In the genomic region with DNA sequence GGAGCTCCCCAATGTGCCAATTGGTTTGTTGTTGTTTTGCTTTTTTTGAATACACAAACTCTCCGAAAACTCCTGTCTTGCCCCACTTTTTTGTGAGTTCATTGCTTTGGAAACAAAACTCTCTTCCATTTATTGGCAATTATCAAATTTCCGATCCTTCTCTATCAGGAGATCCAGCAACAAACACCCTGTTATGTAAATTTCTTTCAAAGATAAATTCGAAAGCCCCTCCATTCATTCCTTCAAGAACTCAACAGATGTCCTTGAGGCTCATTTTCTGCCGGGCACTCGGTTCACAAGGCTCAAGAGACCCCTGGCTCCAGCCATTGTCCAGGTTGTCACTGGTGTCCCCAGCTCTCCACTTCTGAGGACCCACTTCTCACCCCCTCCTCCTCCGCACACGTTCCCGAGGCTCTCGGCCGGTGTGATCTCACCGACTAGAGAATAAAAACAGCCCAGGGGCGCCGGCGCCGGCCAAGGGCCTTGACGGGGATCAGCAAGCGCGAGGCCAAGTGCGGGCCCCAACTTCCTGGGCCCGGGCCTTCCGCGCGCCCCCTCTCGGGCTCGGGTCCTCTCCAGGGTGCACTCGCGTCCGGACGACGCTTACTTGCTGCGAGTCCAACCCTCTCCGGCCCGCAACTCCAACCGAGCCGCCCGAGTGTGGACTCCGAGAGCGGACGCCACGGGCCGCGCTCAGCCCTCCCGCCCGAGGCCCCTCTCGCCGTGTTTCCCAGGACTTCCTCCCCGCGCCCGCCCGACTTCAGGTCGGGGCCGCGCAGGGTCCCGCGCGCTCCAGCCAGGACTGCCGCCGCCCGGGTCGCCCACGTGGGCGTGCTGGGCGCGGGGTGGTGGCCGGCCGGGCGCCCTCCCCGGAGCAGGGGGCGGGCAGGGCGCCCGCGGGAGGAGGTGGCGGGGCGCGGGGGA, we compare ENCODE assay signal across 1 cellular context.
A peak's percentile ranks its signal among the peaks of the same experiment; 100 is the strongest.
TF ChIP-seq lines count a peak whose summit lies in the region.

No MANE protein-coding gene starts in this region.

TF ChIP-seq in K562, 482 proteins besides CTCF, POLR2A, EP300 and RAD21 (continued from another document and continues in another):
- TF ChIP-seq, protein P1, sequence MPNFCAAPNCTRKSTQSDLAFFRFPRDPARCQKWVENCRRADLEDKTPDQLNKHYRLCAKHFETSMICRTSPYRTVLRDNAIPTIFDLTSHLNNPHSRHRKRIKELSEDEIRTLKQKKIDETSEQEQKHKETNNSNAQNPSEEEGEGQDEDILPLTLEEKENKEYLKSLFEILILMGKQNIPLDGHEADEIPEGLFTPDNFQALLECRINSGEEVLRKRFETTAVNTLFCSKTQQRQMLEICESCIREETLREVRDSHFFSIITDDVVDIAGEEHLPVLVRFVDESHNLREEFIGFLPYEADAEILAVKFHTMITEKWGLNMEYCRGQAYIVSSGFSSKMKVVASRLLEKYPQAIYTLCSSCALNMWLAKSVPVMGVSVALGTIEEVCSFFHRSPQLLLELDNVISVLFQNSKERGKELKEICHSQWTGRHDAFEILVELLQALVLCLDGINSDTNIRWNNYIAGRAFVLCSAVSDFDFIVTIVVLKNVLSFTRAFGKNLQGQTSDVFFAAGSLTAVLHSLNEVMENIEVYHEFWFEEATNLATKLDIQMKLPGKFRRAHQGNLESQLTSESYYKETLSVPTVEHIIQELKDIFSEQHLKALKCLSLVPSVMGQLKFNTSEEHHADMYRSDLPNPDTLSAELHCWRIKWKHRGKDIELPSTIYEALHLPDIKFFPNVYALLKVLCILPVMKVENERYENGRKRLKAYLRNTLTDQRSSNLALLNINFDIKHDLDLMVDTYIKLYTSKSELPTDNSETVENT (CRISPR knock-in tag; IDR thresholded peaks at IDR 0.05): no peak; the same call in 1 of the 2 replicates
- 0 out of 2 replicates have a peak, but pooled peaks have one; percentile 61 for TF ChIP-seq ZNF282 (CRISPR knock-in tag; IDR thresholded peaks at IDR 0.05)
- no peak for TF ChIP-seq SRSF9 (IDR thresholded peaks at IDR 0.05; ENCODE audit: borderline replicate concordance, low read depth, low read length)
- TF ChIP-seq GATAD2B (IDR thresholded peaks at IDR 0.05; ENCODE audit: borderline replicate concordance): peak; percentile 89
- TF ChIP-seq ATF1 (CRISPR knock-in tag; IDR thresholded peaks at IDR 0.05): no peak
- TF ChIP-seq ATF1 (tag; IDR thresholded peaks at IDR 0.05): no peak
- no peak for TF ChIP-seq ZNF778 (CRISPR knock-in tag; IDR thresholded peaks at IDR 0.05)
- TF ChIP-seq GTF3C2 (IDR thresholded peaks at IDR 0.05; ENCODE audit: borderline replicate concordance, extremely low read depth, insufficient read length): no peak
- TF ChIP-seq SIRT6 (IDR thresholded peaks at IDR 0.05; ENCODE audit: low read depth, low read length): no peak
- no peak for TF ChIP-seq JUN (IDR thresholded peaks at IDR 0.05; ENCODE audit: borderline replicate concordance, low read depth, low read length)
- no peak for TF ChIP-seq JUN (CRISPR knock-in tag; IDR thresholded peaks at IDR 0.05; ENCODE audit: borderline replicate concordance)
- TF ChIP-seq ZNF316 (IDR thresholded peaks at IDR 0.05): no peak
- TF ChIP-seq RNF2 (IDR thresholded peaks at IDR 0.05): no peak
- TF ChIP-seq NCOA2 (IDR thresholded peaks at IDR 0.05; ENCODE audit: partially characterized antibody in 2 of 2): no peak
- no peak for TF ChIP-seq BHLHE40 (IDR thresholded peaks at IDR 0.05; ENCODE audit: low read length)
- TF ChIP-seq NFE2 (IDR thresholded peaks at IDR 0.05; ENCODE audit: low read depth): no peak
- TF ChIP-seq KLF16 (IDR thresholded peaks at IDR 0.05): no peak
- TF ChIP-seq ZNF79 (CRISPR knock-in tag; IDR thresholded peaks at IDR 0.05; ENCODE audit: low read depth): no peak
- TF ChIP-seq ZNF143 (CRISPR knock-in tag; IDR thresholded peaks at IDR 0.05): no peak
- TF ChIP-seq, protein P2, sequence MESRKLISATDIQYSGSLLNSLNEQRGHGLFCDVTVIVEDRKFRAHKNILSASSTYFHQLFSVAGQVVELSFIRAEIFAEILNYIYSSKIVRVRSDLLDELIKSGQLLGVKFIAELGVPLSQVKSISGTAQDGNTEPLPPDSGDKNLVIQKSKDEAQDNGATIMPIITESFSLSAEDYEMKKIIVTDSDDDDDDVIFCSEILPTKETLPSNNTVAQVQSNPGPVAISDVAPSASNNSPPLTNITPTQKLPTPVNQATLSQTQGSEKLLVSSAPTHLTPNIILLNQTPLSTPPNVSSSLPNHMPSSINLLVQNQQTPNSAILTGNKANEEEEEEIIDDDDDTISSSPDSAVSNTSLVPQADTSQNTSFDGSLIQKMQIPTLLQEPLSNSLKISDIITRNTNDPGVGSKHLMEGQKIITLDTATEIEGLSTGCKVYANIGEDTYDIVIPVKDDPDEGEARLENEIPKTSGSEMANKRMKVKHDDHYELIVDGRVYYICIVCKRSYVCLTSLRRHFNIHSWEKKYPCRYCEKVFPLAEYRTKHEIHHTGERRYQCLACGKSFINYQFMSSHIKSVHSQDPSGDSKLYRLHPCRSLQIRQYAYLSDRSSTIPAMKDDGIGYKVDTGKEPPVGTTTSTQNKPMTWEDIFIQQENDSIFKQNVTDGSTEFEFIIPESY (CRISPR knock-in tag; IDR thresholded peaks at IDR 0.05): no peak
- TF ChIP-seq ZNF609 (CRISPR knock-in tag; IDR thresholded peaks at IDR 0.05; ENCODE audit: borderline replicate concordance): no peak
- TF ChIP-seq CCAR2 (IDR thresholded peaks at IDR 0.05; ENCODE audit: low read depth, low read length): no peak
- TF ChIP-seq, protein P3, sequence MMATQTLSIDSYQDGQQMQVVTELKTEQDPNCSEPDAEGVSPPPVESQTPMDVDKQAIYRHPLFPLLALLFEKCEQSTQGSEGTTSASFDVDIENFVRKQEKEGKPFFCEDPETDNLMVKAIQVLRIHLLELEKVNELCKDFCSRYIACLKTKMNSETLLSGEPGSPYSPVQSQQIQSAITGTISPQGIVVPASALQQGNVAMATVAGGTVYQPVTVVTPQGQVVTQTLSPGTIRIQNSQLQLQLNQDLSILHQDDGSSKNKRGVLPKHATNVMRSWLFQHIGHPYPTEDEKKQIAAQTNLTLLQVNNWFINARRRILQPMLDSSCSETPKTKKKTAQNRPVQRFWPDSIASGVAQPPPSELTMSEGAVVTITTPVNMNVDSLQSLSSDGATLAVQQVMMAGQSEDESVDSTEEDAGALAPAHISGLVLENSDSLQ (IDR thresholded peaks at IDR 0.05): no peak
- no peak for TF ChIP-seq CBX5 (IDR thresholded peaks at IDR 0.05; ENCODE audit: borderline replicate concordance, low read depth)
- no peak for TF ChIP-seq ZNF239 (CRISPR knock-in tag; IDR thresholded peaks at IDR 0.05)
- no peak for TF ChIP-seq ZBTB26 (CRISPR knock-in tag; IDR thresholded peaks at IDR 0.05)
- no peak for TF ChIP-seq ZNF764 (CRISPR knock-in tag; IDR thresholded peaks at IDR 0.05; ENCODE audit: low read depth)
- peak; percentile 31 for TF ChIP-seq TAF1 (IDR thresholded peaks at IDR 0.05; ENCODE audit: control insufficient read depth, extremely low read depth, insufficient read depth, low read length, severe bottlenecking)
- TF ChIP-seq ZC3H11A (IDR thresholded peaks at IDR 0.05; ENCODE audit: low read depth, low read length): 0 out of 2 replicates have a peak, but pooled peaks have one; percentile 6
- TF ChIP-seq ZNF175 (CRISPR knock-in tag; IDR thresholded peaks at IDR 0.05; ENCODE audit: low read depth): no peak; the same call in 1 of the 2 replicates
- no peak for TF ChIP-seq NCOA4 (IDR thresholded peaks at IDR 0.05; ENCODE audit: partially characterized antibody)
- peak; percentile 53; the same call in 1 of the 2 replicates for TF ChIP-seq DMBX1 (CRISPR knock-in tag; IDR thresholded peaks at IDR 0.05; ENCODE audit: borderline replicate concordance)
- TF ChIP-seq ZNF75A (CRISPR knock-in tag; IDR thresholded peaks at IDR 0.05): no peak
- TF ChIP-seq, protein P4, sequence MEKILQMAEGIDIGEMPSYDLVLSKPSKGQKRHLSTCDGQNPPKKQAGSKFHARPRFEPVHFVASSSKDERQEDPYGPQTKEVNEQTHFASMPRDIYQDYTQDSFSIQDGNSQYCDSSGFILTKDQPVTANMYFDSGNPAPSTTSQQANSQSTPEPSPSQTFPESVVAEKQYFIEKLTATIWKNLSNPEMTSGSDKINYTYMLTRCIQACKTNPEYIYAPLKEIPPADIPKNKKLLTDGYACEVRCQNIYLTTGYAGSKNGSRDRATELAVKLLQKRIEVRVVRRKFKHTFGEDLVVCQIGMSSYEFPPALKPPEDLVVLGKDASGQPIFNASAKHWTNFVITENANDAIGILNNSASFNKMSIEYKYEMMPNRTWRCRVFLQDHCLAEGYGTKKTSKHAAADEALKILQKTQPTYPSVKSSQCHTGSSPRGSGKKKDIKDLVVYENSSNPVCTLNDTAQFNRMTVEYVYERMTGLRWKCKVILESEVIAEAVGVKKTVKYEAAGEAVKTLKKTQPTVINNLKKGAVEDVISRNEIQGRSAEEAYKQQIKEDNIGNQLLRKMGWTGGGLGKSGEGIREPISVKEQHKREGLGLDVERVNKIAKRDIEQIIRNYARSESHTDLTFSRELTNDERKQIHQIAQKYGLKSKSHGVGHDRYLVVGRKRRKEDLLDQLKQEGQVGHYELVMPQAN (IDR thresholded peaks at IDR 0.05; ENCODE audit: borderline replicate concordance): no peak
- TF ChIP-seq, protein P5, sequence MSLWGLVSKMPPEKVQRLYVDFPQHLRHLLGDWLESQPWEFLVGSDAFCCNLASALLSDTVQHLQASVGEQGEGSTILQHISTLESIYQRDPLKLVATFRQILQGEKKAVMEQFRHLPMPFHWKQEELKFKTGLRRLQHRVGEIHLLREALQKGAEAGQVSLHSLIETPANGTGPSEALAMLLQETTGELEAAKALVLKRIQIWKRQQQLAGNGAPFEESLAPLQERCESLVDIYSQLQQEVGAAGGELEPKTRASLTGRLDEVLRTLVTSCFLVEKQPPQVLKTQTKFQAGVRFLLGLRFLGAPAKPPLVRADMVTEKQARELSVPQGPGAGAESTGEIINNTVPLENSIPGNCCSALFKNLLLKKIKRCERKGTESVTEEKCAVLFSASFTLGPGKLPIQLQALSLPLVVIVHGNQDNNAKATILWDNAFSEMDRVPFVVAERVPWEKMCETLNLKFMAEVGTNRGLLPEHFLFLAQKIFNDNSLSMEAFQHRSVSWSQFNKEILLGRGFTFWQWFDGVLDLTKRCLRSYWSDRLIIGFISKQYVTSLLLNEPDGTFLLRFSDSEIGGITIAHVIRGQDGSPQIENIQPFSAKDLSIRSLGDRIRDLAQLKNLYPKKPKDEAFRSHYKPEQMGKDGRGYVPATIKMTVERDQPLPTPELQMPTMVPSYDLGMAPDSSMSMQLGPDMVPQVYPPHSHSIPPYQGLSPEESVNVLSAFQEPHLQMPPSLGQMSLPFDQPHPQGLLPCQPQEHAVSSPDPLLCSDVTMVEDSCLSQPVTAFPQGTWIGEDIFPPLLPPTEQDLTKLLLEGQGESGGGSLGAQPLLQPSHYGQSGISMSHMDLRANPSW (CRISPR knock-in tag; IDR thresholded peaks at IDR 0.05): no peak
- TF ChIP-seq PTBP1 (IDR thresholded peaks at IDR 0.05; ENCODE audit: low read depth, low read length): no peak
